In genomic region chr12:63980211-63980610, GRCh38 we compare ENCODE assay signal across 22 cellular contexts.
DNase-seq lines count a peak whose midpoint lies in the region; ATAC-seq and TF ChIP-seq lines count a peak whose summit lies in the region.
"Had no signal": no experiment of that assay in that cellular context is flagged by ENCODE, and none has a peak within 500 bp of the region (broad histone marks: within the 10 kb centered on the region; RNA-seq: fewer than 3 reads in every experiment).

No MANE protein-coding gene starts in this region.

- peak; percentile 52; the same call in 1 of the 2 replicates for ATAC-seq in HCT116
- no peak for ATAC-seq in Panc1
- ATAC-seq in GM21786 (IDR thresholded peaks at IDR 0.05; ENCODE audit: unreplicated experiment), result no peak
- ATAC-seq: K562 had no signal

- no peaks in the 10 kb centered on the region for H3K36me3 ChIP-seq in HCT116 (ENCODE audit: control insufficient read depth in 1 of 2, insufficient read depth in 2 of 2, low read length in 2 of 2)
- H3K36me3 ChIP-seq in Panc1 (ENCODE audit: control insufficient read depth, insufficient read depth, low read length), result no peaks in the 10 kb centered on the region

- no peak overlapping the region for H2BK120ac ChIP-seq in H9 (ENCODE audit: low read depth, low read length, poor library complexity, severe bottlenecking)

- no peak for TF ChIP-seq RAD21 in HCT116 (IDR thresholded peaks at IDR 0.05; ENCODE audit: low read depth)

- no peak overlapping the region for H3K23ac ChIP-seq in H9 (ENCODE audit: insufficient read length, low read depth, low read length)

- H3K23me2 ChIP-seq in H9 (ENCODE audit: insufficient read length, low read depth, low read length, poor library complexity, severe bottlenecking), result no peaks in the 10 kb centered on the region

- H3K9me2 ChIP-seq in HCT116 (ENCODE audit: insufficient read depth), result no peaks in the 10 kb centered on the region

- H3K4me3 Mint-ChIP-seq in H9, result no peak overlapping the region

- POLR2A ChIA-PET in HCT116 (lab: Charles Lee), result no interaction called here
- POLR2A ChIA-PET in Panc1 (lab: Charles Lee), result no interaction called here

- H4K91ac ChIP-seq in H9 (ENCODE audit: insufficient read length, low read depth, low read length), result no peak overlapping the region

- H2AFZ ChIP-seq in HCT116 (ENCODE audit: low read depth, low read length, poor library complexity, severe bottlenecking) (no peak overlapping the region), H9 (ENCODE audit: low read length) (no peak overlapping the region)

- H3K18ac ChIP-seq in H9 (ENCODE audit: insufficient read length, low read depth, low read length), result no peak overlapping the region

- H3K27me3 Mint-ChIP-seq in H9 (ENCODE audit: low read depth), result no peaks in the 10 kb centered on the region

- TF ChIP-seq POLR2A in HCT116 (IDR thresholded peaks at IDR 0.05; ENCODE audit: borderline replicate concordance, extremely low read depth, insufficient read depth, insufficient read length), result no peak

- CTCF ChIA-PET in HCT116 (lab: Charles Lee) (no interaction called here), Panc1 (lab: Charles Lee) (interaction anchor here (0.6 kb wide), 1 partner anchor 127 kb away, joined by 5 read pairs; no protein-coding TSS in a partner anchor)

- WGBS in H9 (ENCODE audit: extremely low coverage, insufficient read length, low lambda C conversion rate), result no CpG with 5 or more reads among the region's 4 CpGs

- intact Hi-C loops in HCT116 (cut with micrococcal nuclease), result no loop called here
- intact Hi-C loops in Panc1 (cut with micrococcal nuclease; ENCODE audit: unreplicated experiment), result no loop called here

- H3K4me1 ChIP-seq in HCT116 (ENCODE audit: control insufficient read depth in 1 of 2, insufficient read depth in 2 of 2, low read length in 2 of 2) (peaks cover 6 to 68% of the 10 kb centered on the region in 2 experiments), Panc1 (ENCODE audit: control insufficient read depth, insufficient read depth, low read length) (peaks cover 35% of the 10 kb centered on the region), H9 (ENCODE audit: insufficient read depth, low read length) (peaks cover 4% of the 10 kb centered on the region; the same call in 1 of the 2 replicates)

- H3K9ac ChIP-seq in HCT116 (ENCODE audit: low read length) (peak overlapping the region; percentile 4; the same call in 1 of the 2 replicates), H9 (ENCODE audit: extremely low read depth, insufficient read length, low read length) (no peak overlapping the region)

- no peak overlapping the region for H2AK5ac ChIP-seq in H9 (ENCODE audit: insufficient read length, low read length)

- H2BK12ac ChIP-seq in H9 (ENCODE audit: insufficient read length, low read depth, low read length), result no peak overlapping the region

- H3K27me3 ChIP-seq in HCT116 (ENCODE audit: insufficient read depth, low read length) (no peaks in the 10 kb centered on the region), Panc1 (ENCODE audit: control insufficient read depth, insufficient read depth, low read length) (no peaks in the 10 kb centered on the region), H9 (ENCODE audit: insufficient read depth, low read length) (no peaks in the 10 kb centered on the region)

- no peak overlapping the region for H3K27ac ChIP-seq in HCT116 (ENCODE audit: low read depth, low read length)
- peak overlapping the region; percentile 63 for H3K27ac ChIP-seq in Panc1 (ENCODE audit: low read length)
- H3K27ac ChIP-seq in H9 (ENCODE audit: insufficient read length, low read depth, low read length), result no peak overlapping the region
- H3K27ac ChIP-seq: SK-N-MC had no signal

- H3K9me3 Mint-ChIP-seq in H9, result no peaks in the 10 kb centered on the region

- H3K79me1 ChIP-seq in H9 (ENCODE audit: insufficient read depth, low read depth, low read length, poor library complexity, severe bottlenecking), result no peaks in the 10 kb centered on the region

- no peak overlapping the region for H2BK20ac ChIP-seq in H9 (ENCODE audit: low read depth, low read length, poor library complexity, severe bottlenecking)

- H2BK15ac ChIP-seq in H9 (ENCODE audit: low read depth, low read length), result no peak overlapping the region

- H3K4me3 ChIP-seq in HCT116 (replicated peaks in 1 of 2; ENCODE audit: low read depth in 1 of 2, low read length in 2 of 2) (no peak overlapping the region), Panc1 (ENCODE audit: low read depth in 2 of 2, low read length in 2 of 2) (no peak overlapping the region)
- H3K4me3 ChIP-seq: K562, SK-N-MC had no signal

- no peak overlapping the region for H4K8ac ChIP-seq in H9 (replicated peaks; ENCODE audit: insufficient read length, low read depth, low read length)

- peak overlapping the region; percentile 68 for H3K4me2 ChIP-seq in HCT116 (ENCODE audit: low read length)
- no peak overlapping the region for H3K4me2 ChIP-seq in H9 (ENCODE audit: insufficient read depth, insufficient read length, low read length)

- in situ Hi-C loops in Panc1 (cut with HindIII; ENCODE audit: low pct_unique_long_range_greater_than_20kb, low sequenced_read_pairs), result no loop called here

- no peak overlapping the region; a peak in 1 of 7 replicates for H3K27ac Mint-ChIP-seq in H9

- H3K9me3 ChIP-seq in HCT116 (ENCODE audit: control insufficient read depth in 1 of 2, insufficient read depth in 1 of 2, low read depth in 1 of 2, low read length in 2 of 2) (no peaks in the 10 kb centered on the region), Panc1 (ENCODE audit: control insufficient read depth, insufficient read depth, low read depth, low read length) (no peaks in the 10 kb centered on the region), H9 (ENCODE audit: control insufficient read depth, low read depth, low read length) (no peaks in the 10 kb centered on the region)

- peaks cover 8 to 10% of the 10 kb centered on the region in 2 experiments; a peak in 3 of 4 replicates for H3K4me1 Mint-ChIP-seq in H9

- RAD21 ChIA-PET in HCT116 (lab: Charles Lee; ENCODE audit: low non-redundant PET in 1 of 2, low total read pairs in 2 of 2, uncharacterized antibody in 2 of 2, unreplicated experiment in 2 of 2), result no interaction called here

- DNase-seq in HCT116 (ENCODE audit: low read depth, low spot score) (no peak), Panc1 (ENCODE audit: low read depth, low spot score) (no peak), glomerular visceral epithelial cell (ENCODE audit: extremely low spot score) (peak; percentile 27), SK-N-DZ (ENCODE audit: low spot score) (no peak), H9 (no peak)
- no peak for DNase-seq in activated CD4-positive, alpha-beta T cell treated with anti-CD3 and anti-CD28 coated beads, Interleukin-2, amount 50 U/mL, for 1 hour
- DNase-seq: GOT3, HCEC 1CT, Kasumi-1, MV-4-11, NCI-H1105, NCI-H146, NCI-H1930, NCI-H2107, NCI-H446, NCI-H524 treated with DMSO at 0.1 percent for 48 hours, NCI-H774, RPMI8226, SHP77 treated with DMSO at 0.1 percent for 48 hours had no signal

- no peak overlapping the region for H3K4ac ChIP-seq in H9 (ENCODE audit: low read depth, low read length)

- H3K79me2 ChIP-seq in HCT116 (ENCODE audit: insufficient read depth, low read length) (peaks cover 17% of the 10 kb centered on the region), H9 (ENCODE audit: insufficient read depth, low read length) (no peaks in the 10 kb centered on the region)

- TF ChIP-seq CTCF in HCT116 (IDR thresholded peaks at IDR 0.05 in 2 of 3, conservative IDR thresholded peaks at IDR 0.05 in 1 of 3; ENCODE audit: borderline replicate concordance in 1 of 3, insufficient read depth in 1 of 3, low read depth in 2 of 3, low read length in 2 of 3) (no peak), Panc1 (IDR thresholded peaks at IDR 0.05) (no peak), H9 (conservative IDR thresholded peaks at IDR 0.05) (no peak)

- no peak overlapping the region for H3K56ac ChIP-seq in H9 (ENCODE audit: insufficient read length, low read depth, low read length)

- H4K20me1 ChIP-seq in HCT116 (ENCODE audit: insufficient read depth), result no peaks in the 10 kb centered on the region
- H4K20me1 ChIP-seq in H9 (ENCODE audit: control insufficient read depth, insufficient read depth, insufficient read length), result no peaks in the 10 kb centered on the region

- no peak overlapping the region for H2BK5ac ChIP-seq in H9 (ENCODE audit: insufficient read length, low read length)

- BruUV-seq in HCT116 (replicated peaks; lab: Mats Ljungman, UMichigan), result no TSS peak
- BruUV-seq in Panc1 (replicated peaks; lab: Mats Ljungman, UMichigan), result no TSS peak

- no peak overlapping the region for H3T11ph ChIP-seq in H9 (ENCODE audit: low read length)

- H3K36me3 Mint-ChIP-seq in H9 (ENCODE audit: insufficient read depth in 1 of 3, low read depth in 3 of 3), result no peaks in the 10 kb centered on the region

- H3K14ac ChIP-seq in H9 (ENCODE audit: insufficient read depth, low read length), result no peak overlapping the region

- no peak overlapping the region for H4K5ac ChIP-seq in H9 (ENCODE audit: insufficient read length, low read depth, low read length)

TF ChIP-seq in HCT116, 20 proteins besides CTCF, POLR2A, EP300 and RAD21:
- TF ChIP-seq FOSL1 (IDR thresholded peaks at IDR 0.05; ENCODE audit: low read depth), result no peak
- peak; percentile 38 for TF ChIP-seq TCF7L2 (IDR thresholded peaks at IDR 0.05; ENCODE audit: borderline replicate concordance, extremely low read depth, insufficient read depth, insufficient read length)
